1 cellular context compared by ENCODE assay signal in the genomic region with DNA sequence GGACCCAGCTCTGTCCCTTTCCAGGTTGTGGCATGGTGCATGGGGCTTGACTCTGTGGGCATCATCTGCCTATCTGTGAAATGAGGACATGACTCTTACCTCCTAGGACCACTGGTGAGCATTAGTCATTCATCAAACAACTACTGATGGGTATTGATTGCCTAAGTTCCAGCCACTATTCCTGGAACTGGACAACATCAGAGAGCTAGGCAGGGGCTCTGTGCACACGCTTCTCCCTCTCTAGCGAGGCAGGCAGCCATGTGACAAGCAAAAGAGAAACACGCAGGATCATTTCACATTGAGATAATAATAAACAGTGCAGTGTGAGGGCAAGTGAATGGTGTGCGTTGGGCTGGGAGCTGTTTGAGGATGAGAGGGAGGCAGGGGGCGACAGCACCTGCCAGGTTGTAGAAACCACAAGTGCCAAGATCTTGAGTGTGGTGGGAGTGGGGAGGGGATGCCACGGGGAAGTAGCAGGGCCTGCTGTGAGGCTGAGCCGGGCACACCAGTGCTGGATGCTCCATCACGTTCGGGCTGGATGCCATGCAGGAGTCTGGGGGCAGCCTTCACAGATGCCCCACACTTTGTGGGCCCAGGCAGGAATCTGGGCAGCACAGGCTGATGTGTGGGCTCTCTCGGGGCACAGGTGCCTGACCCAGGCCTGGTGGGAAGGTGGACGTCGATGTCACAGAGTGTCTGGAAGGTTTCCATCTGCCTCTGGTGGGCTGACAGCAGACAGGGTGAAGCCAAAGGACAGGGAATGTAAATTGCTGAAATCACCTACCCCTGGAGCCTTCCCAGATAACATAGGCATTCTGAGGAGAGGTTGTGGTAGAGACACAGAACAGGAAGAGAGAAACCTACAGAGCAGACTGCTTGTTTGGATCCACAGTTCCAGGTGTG.
TF ChIP-seq lines count a peak whose summit lies in the region.

No MANE protein-coding gene starts in this region.

TF ChIP-seq in HepG2, 621 proteins besides CTCF, POLR2A, EP300 and RAD21 (continued from another document and continues in another):
- TF ChIP-seq THAP9 (CRISPR knock-in tag; IDR thresholded peaks at IDR 0.05; ENCODE audit: borderline replicate concordance) = 0 out of 2 replicates have a peak, but pooled peaks have one; percentile 20
- peak; percentile 72 for TF ChIP-seq FOXA3 (CRISPR knock-in tag; IDR thresholded peaks at IDR 0.05)
- peak; percentile 97 for TF ChIP-seq ZNF3 (CRISPR knock-in tag; IDR thresholded peaks at IDR 0.05)
- peak; percentile 73; the same call in 1 of the 2 replicates for TF ChIP-seq KDM1A (CRISPR knock-in tag; IDR thresholded peaks at IDR 0.05)
- TF ChIP-seq, protein P1, sequence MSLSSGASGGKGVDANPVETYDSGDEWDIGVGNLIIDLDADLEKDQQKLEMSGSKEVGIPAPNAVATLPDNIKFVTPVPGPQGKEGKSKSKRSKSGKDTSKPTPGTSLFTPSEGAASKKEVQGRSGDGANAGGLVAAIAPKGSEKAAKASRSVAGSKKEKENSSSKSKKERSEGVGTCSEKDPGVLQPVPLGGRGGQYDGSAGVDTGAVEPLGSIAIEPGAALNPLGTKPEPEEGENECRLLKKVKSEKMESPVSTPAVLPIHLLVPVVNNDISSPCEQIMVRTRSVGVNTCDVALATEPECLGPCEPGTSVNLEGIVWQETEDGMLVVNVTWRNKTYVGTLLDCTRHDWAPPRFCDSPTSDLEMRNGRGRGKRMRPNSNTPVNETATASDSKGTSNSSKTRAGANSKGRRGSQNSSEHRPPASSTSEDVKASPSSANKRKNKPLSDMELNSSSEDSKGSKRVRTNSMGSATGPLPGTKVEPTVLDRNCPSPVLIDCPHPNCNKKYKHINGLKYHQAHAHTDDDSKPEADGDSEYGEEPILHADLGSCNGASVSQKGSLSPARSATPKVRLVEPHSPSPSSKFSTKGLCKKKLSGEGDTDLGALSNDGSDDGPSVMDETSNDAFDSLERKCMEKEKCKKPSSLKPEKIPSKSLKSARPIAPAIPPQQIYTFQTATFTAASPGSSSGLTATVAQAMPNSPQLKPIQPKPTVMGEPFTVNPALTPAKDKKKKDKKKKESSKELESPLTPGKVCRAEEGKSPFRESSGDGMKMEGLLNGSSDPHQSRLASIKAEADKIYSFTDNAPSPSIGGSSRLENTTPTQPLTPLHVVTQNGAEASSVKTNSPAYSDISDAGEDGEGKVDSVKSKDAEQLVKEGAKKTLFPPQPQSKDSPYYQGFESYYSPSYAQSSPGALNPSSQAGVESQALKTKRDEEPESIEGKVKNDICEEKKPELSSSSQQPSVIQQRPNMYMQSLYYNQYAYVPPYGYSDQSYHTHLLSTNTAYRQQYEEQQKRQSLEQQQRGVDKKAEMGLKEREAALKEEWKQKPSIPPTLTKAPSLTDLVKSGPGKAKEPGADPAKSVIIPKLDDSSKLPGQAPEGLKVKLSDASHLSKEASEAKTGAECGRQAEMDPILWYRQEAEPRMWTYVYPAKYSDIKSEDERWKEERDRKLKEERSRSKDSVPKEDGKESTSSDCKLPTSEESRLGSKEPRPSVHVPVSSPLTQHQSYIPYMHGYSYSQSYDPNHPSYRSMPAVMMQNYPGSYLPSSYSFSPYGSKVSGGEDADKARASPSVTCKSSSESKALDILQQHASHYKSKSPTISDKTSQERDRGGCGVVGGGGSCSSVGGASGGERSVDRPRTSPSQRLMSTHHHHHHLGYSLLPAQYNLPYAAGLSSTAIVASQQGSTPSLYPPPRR (CRISPR knock-in tag; IDR thresholded peaks at IDR 0.05; ENCODE audit: borderline replicate concordance) = 0 out of 2 replicates have a peak, but pooled peaks have one; percentile 45
- TF ChIP-seq STAT6 (CRISPR knock-in tag; IDR thresholded peaks at IDR 0.05; ENCODE audit: borderline replicate concordance) = no peak
- no peak for TF ChIP-seq SOX13 (IDR thresholded peaks at IDR 0.05)
- TF ChIP-seq SOX13 (CRISPR knock-in tag; conservative IDR thresholded peaks at IDR 0.05 in 1 of 2, IDR thresholded peaks at IDR 0.05 in 1 of 2) = peak in 1 of 2 experiments; percentile 48; a peak in 1 of 4 replicates
- TF ChIP-seq, protein P2, sequence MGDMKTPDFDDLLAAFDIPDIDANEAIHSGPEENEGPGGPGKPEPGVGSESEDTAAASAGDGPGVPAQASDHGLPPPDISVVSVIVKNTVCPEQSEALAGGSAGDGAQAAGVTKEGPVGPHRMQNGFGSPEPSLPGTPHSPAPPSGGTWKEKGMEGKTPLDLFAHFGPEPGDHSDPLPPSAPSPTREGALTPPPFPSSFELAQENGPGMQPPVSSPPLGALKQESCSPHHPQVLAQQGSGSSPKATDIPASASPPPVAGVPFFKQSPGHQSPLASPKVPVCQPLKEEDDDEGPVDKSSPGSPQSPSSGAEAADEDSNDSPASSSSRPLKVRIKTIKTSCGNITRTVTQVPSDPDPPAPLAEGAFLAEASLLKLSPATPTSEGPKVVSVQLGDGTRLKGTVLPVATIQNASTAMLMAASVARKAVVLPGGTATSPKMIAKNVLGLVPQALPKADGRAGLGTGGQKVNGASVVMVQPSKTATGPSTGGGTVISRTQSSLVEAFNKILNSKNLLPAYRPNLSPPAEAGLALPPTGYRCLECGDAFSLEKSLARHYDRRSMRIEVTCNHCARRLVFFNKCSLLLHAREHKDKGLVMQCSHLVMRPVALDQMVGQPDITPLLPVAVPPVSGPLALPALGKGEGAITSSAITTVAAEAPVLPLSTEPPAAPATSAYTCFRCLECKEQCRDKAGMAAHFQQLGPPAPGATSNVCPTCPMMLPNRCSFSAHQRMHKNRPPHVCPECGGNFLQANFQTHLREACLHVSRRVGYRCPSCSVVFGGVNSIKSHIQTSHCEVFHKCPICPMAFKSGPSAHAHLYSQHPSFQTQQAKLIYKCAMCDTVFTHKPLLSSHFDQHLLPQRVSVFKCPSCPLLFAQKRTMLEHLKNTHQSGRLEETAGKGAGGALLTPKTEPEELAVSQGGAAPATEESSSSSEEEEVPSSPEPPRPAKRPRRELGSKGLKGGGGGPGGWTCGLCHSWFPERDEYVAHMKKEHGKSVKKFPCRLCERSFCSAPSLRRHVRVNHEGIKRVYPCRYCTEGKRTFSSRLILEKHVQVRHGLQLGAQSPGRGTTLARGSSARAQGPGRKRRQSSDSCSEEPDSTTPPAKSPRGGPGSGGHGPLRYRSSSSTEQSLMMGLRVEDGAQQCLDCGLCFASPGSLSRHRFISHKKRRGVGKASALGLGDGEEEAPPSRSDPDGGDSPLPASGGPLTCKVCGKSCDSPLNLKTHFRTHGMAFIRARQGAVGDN (CRISPR knock-in tag; IDR thresholded peaks at IDR 0.05) = peak; percentile 77
- no peak for TF ChIP-seq ASH2L (IDR thresholded peaks at IDR 0.05; ENCODE audit: insufficient read length, low read depth, low read length)
- no peak for TF ChIP-seq ZNF556 (CRISPR knock-in tag; IDR thresholded peaks at IDR 0.05; ENCODE audit: borderline replicate concordance)
- TF ChIP-seq SMAD9 (CRISPR knock-in tag; IDR thresholded peaks at IDR 0.05) = no peak
- TF ChIP-seq KDM2A (CRISPR knock-in tag; IDR thresholded peaks at IDR 0.05; ENCODE audit: borderline replicate concordance, low read depth) = peak; percentile 27; the same call in 1 of the 2 replicates
- TF ChIP-seq ELF4 (CRISPR knock-in tag; IDR thresholded peaks at IDR 0.05; ENCODE audit: borderline replicate concordance) = no peak
- no peak for TF ChIP-seq THYN1 (CRISPR knock-in tag; IDR thresholded peaks at IDR 0.05; ENCODE audit: borderline replicate concordance, low read depth)
- no peak for TF ChIP-seq MTF2 (CRISPR knock-in tag; IDR thresholded peaks at IDR 0.05; ENCODE audit: borderline replicate concordance)
- peak; percentile 53; the same call in 1 of the 2 replicates for TF ChIP-seq TCF7 (IDR thresholded peaks at IDR 0.05; ENCODE audit: low read depth)
- peak; percentile 53 for TF ChIP-seq PHF5A (CRISPR knock-in tag; IDR thresholded peaks at IDR 0.05; ENCODE audit: low read depth, unreplicated experiment)
- peak; percentile 41; the same call in 1 of the 2 replicates for TF ChIP-seq MEF2D (CRISPR knock-in tag; IDR thresholded peaks at IDR 0.05)
- TF ChIP-seq, protein P3, sequence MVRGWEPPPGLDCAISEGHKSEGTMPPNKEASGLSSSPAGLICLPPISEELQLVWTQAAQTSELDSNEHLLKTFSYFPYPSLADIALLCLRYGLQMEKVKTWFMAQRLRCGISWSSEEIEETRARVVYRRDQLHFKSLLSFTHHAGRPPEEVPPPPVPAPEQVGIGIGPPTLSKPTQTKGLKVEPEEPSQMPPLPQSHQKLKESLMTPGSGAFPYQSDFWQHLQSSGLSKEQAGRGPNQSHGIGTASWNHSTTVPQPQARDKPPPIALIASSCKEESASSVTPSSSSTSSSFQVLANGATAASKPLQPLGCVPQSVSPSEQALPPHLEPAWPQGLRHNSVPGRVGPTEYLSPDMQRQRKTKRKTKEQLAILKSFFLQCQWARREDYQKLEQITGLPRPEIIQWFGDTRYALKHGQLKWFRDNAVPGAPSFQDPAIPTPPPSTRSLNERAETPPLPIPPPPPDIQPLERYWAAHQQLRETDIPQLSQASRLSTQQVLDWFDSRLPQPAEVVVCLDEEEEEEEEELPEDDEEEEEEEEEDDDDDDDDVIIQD (CRISPR knock-in tag; IDR thresholded peaks at IDR 0.05; ENCODE audit: low read depth) = peak; percentile 39; the same call in 1 of the 2 replicates
- 0 out of 2 replicates have a peak, but pooled peaks have one; percentile 38 for TF ChIP-seq ARNTL (CRISPR knock-in tag; IDR thresholded peaks at IDR 0.05)
- TF ChIP-seq ZMYM3 (CRISPR knock-in tag; IDR thresholded peaks at IDR 0.05) = peak; percentile 44; the same call in 1 of the 2 replicates
- peak; percentile 54; the same call in 1 of the 2 replicates for TF ChIP-seq FOXK1 (CRISPR knock-in tag; IDR thresholded peaks at IDR 0.05; ENCODE audit: borderline replicate concordance, low read depth)
- peak; percentile 45; the same call in 1 of the 2 replicates for TF ChIP-seq FOXO1 (CRISPR knock-in tag; IDR thresholded peaks at IDR 0.05)
- no peak for TF ChIP-seq FOXP1 (IDR thresholded peaks at IDR 0.05)
- no peak for TF ChIP-seq FOXP1 (CRISPR knock-in tag; IDR thresholded peaks at IDR 0.05)
- peak; percentile 63; the same call in 1 of the 2 replicates for TF ChIP-seq ELF3 (CRISPR knock-in tag; IDR thresholded peaks at IDR 0.05)
- peak; percentile 36; the same call in 1 of the 2 replicates for TF ChIP-seq ZNF292 (CRISPR knock-in tag; IDR thresholded peaks at IDR 0.05; ENCODE audit: borderline replicate concordance, low read depth)
- peak; percentile 62 for TF ChIP-seq TFE3 (CRISPR knock-in tag; IDR thresholded peaks at IDR 0.05)
- TF ChIP-seq ZNF761 (CRISPR knock-in tag; conservative IDR thresholded peaks at IDR 0.05) = no peak
- TF ChIP-seq ZNF644 (CRISPR knock-in tag; IDR thresholded peaks at IDR 0.05; ENCODE audit: low read depth) = peak; percentile 35; the same call in 1 of the 2 replicates
- TF ChIP-seq ARID3A (IDR thresholded peaks at IDR 0.05; ENCODE audit: low read depth, low read length) = peak; percentile 51; the same call in 1 of the 2 replicates
- TF ChIP-seq SRY (CRISPR knock-in tag; IDR thresholded peaks at IDR 0.05) = 0 out of 2 replicates have a peak, but pooled peaks have one; percentile 68
